In the genomic region with DNA sequence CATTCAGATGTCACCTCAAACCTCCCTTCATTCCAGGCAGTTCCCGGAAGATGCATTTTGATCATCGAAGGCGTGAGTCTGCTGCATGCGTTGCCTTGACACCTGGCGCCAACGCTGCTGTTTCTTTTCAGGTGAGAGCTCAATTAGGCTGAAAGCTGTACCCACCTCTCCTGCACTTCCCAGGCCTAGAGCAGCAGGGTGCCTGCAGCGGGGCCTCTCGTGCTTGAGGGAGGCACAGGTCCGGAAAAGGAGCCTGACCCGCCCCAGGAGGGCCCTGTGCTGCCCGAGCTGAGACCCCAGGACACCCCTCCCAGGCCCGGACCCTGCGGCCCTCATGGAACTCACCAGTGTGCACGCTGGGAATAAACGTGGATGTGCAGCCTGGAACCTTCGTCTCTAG, we compare ENCODE assay signal across 23 cellular contexts. TPM values are rescaled to one million over a fixed set of nuclear protein-coding genes. Genes with fewer than 3 reads are reported as not detected.
DNase-seq lines count a peak whose midpoint lies in the region; ATAC-seq and TF ChIP-seq lines count a peak whose summit lies in the region.
"Had no signal": no experiment of that assay in that cellular context is flagged by ENCODE, and none has a peak within 500 bp of the region (broad histone marks: within the 10 kb centered on the region; RNA-seq: fewer than 3 reads in every experiment).

No MANE protein-coding gene starts in this region.

- H3K36me3 ChIP-seq in Peyer's patch, result no peaks in the 10 kb centered on the region
- H3K36me3 ChIP-seq: adrenal gland had no signal

- ATAC-seq in GM18498 (IDR thresholded peaks at IDR 0.05; ENCODE audit: unreplicated experiment) (no peak), HG02759 (IDR thresholded peaks at IDR 0.05; ENCODE audit: unreplicated experiment) (no peak)
- ATAC-seq in activated CD4-positive, CD25-positive, alpha-beta regulatory T cell treated with anti-CD3 and anti-CD28 coated beads, Interleukin-2, amount 50 U/mL, for 24 hours, result no peak
- ATAC-seq: CD8-positive, alpha-beta T cell; left ventricle myocardium superior had no signal

- no peaks in the 10 kb centered on the region for H3K9me3 ChIP-seq in Peyer's patch
- H3K9me3 ChIP-seq: adrenal gland had no signal

- no peak overlapping the region for H3K27ac ChIP-seq in Peyer's patch
- H3K27ac ChIP-seq: adrenal gland had no signal

- no peak for TF ChIP-seq POLR2A in Peyer's patch (IDR thresholded peaks at IDR 0.05)

- TF ChIP-seq CTCF in Peyer's patch (IDR thresholded peaks at IDR 0.05), result no peak

- no peaks in the 10 kb centered on the region for H3K4me1 ChIP-seq in Peyer's patch
- H3K4me1 ChIP-seq: adrenal gland had no signal

- H3K4me3 ChIP-seq in Peyer's patch, result no peak overlapping the region
- H3K4me3 ChIP-seq: adrenal gland, smooth muscle cell had no signal

- no peaks in the 10 kb centered on the region for H3K27me3 ChIP-seq in Peyer's patch
- H3K27me3 ChIP-seq: adrenal gland had no signal

- DNase-seq in DMS53 treated with DMSO at 0.1 percent for 48 hours (lab: John Stamatoyannopoulos, UW; ENCODE audit: unreplicated experiment) (peak; percentile 6), NCI-H146 (lab: John Stamatoyannopoulos, UW) (peak; percentile 77), Peyer's patch (peak in 2 of 3 donors; percentile 29 to 31), retina (peak; percentile 61), Ammon's horn (ENCODE audit: low spot score) (no peak)
- DNase-seq: activated CD4-positive, alpha-beta T cell treated with anti-CD3 and anti-CD28 coated beads, Interleukin-2, amount 10 ng/mL, durations not matched to agents 24 days and 14 days; adrenal gland; CD8-positive, alpha-beta T cell; cortex of kidney; left ventricle myocardium superior; MM.1S; NCI-H2029; NCI-H526 treated with DMSO at 0.1 percent for 48 hours; OCI-M1; stimulated activated CD4-positive, alpha-beta T cell treated with anti-CD3 and anti-CD28 coated beads, Interleukin-4, amount 100 ng/mL, for 24 hours had no signal

RNA-seq across cellular contexts. Expression of gene KCNG2, which starts 31.4 kb away (rescaled TPM):
- total RNA-seq in Peyer's patch, result 1 to 10 TPM in 3 of 4 donors, not detected in 1; 2.3 to 3.8 (median 3.2) TPM
- total RNA-seq: activated CD4-positive, alpha-beta T cell treated with anti-CD3 and anti-CD28 coated beads, Interleukin-2, amount 10 ng/mL, durations not matched to agents 24 days and 14 days; CD8-positive, alpha-beta T cell; Daoy; HFFc6; left ventricle myocardium superior; pulmonary artery endothelial cell; smooth muscle cell; T-helper 1 cell treated with Interleukin-12 subunit alpha and Interleukin-12 subunit beta and Interleukin-4 antibody, amounts not matched to agents 30 ng/mL and 1 ng/mL, for 36 hours had no signal
